In genomic region chr4:1167244-1167949, GRCh38 we compare ENCODE assay signal across 8 cellular contexts. TPM values are rescaled to one million over a fixed set of nuclear protein-coding genes. Genes with fewer than 3 reads are reported as not detected.
DNase-seq lines count a peak whose midpoint lies in the region; ATAC-seq and TF ChIP-seq lines count a peak whose summit lies in the region.

No MANE protein-coding gene starts in this region.

- POLR2A ChIA-PET in activated naive CD8-positive, alpha-beta T cell treated with anti-CD3 and anti-CD28 coated beads, Interleukin-2, amount 10 ng/mL, durations not matched to agents 7 days and 5 days (lab: Charles Lee), result interaction anchor here (0.7 to 2.9 kb wide), 13 partner anchors 20 to 178 kb away, joined by 3 to 20 read pairs (median 4); partner anchors contain the start of genes CTBP1 and MAEA

- no peaks in the 10 kb centered on the region for H3K36me3 ChIP-seq in left ventricle myocardium inferior
- H3K36me3 ChIP-seq in prostate gland, result no peaks in the 10 kb centered on the region
- H3K36me3 ChIP-seq in urinary bladder (ENCODE audit: insufficient read depth), result no peaks in the 10 kb centered on the region

- TF ChIP-seq CTCF in HFF-Myc (IDR thresholded peaks at IDR 0.05; ENCODE audit: low read depth, low read length, missing control alignments) (peak; percentile 93), left ventricle myocardium inferior (IDR thresholded peaks at IDR 0.05; ENCODE audit: borderline replicate concordance) (peak; percentile 97), prostate gland (IDR thresholded peaks at IDR 0.05) (peak; percentile 80 to 94 (median 88))

- peak overlapping the region; percentile 32 for H3K27ac ChIP-seq in left ventricle myocardium inferior (replicated peaks)
- peak overlapping the region; percentile 63 to 67 for H3K27ac ChIP-seq in prostate gland
- no peak overlapping the region for H3K27ac ChIP-seq in urinary bladder (ENCODE audit: low read depth)

- 8% methylated on average over 29 of the region's 51 CpGs for WGBS in prostate gland
- 8% methylated on average over 51 of the region's 51 CpGs for WGBS in urinary bladder

- intact Hi-C loops in left ventricle myocardium inferior (cut with micrococcal nuclease), result loop anchor here (10.0 kb wide), 1 partner anchor 97 kb away; no protein-coding TSS in a partner anchor
- intact Hi-C loops in prostate gland (cut with DNase I), result loop anchor here (2.0 to 5.0 kb wide), 2 partner anchors 81 to 180 kb away; partner anchors contain the start of genes CTBP1 and UVSSA

- peaks cover 38% of the 10 kb centered on the region for H3K4me1 ChIP-seq in left ventricle myocardium inferior
- no peaks in the 10 kb centered on the region for H3K4me1 ChIP-seq in prostate gland (replicated peaks)
- H3K4me1 ChIP-seq in urinary bladder (ENCODE audit: insufficient read depth), result no peaks in the 10 kb centered on the region

- peak; percentile 93 for ATAC-seq in activated naive CD8-positive, alpha-beta T cell treated with anti-CD3 and anti-CD28 coated beads, Interleukin-2, amount 10 ng/mL, durations not matched to agents 7 days and 5 days (ENCODE audit: low read depth)

- H3K4me3 Mint-ChIP-seq in activated naive CD8-positive, alpha-beta T cell treated with anti-CD3 and anti-CD28 coated beads, Interleukin-2, amount 10 ng/mL, durations not matched to agents 7 days and 5 days, result peak overlapping the region; percentile 84

- H3K27me3 ChIP-seq in left ventricle myocardium inferior (ENCODE audit: low read depth), result peaks cover 37% of the 10 kb centered on the region
- H3K27me3 ChIP-seq in prostate gland (replicated peaks; ENCODE audit: insufficient read depth), result no peaks in the 10 kb centered on the region

- H3K27ac Mint-ChIP-seq in activated naive CD8-positive, alpha-beta T cell treated with anti-CD3 and anti-CD28 coated beads, Interleukin-2, amount 10 ng/mL, durations not matched to agents 7 days and 5 days, result peak overlapping the region; percentile 87

- H3K9me3 ChIP-seq in left ventricle myocardium inferior (replicated peaks), result no peaks in the 10 kb centered on the region
- H3K9me3 ChIP-seq in prostate gland, result no peaks in the 10 kb centered on the region

- H3K9me3 Mint-ChIP-seq in activated naive CD8-positive, alpha-beta T cell treated with anti-CD3 and anti-CD28 coated beads, Interleukin-2, amount 10 ng/mL, durations not matched to agents 7 days and 5 days, result no peaks in the 10 kb centered on the region

- H3K4me1 Mint-ChIP-seq in activated naive CD8-positive, alpha-beta T cell treated with anti-CD3 and anti-CD28 coated beads, Interleukin-2, amount 10 ng/mL, durations not matched to agents 7 days and 5 days, result peaks cover 20% of the 10 kb centered on the region

- H3K36me3 Mint-ChIP-seq in activated naive CD8-positive, alpha-beta T cell treated with anti-CD3 and anti-CD28 coated beads, Interleukin-2, amount 10 ng/mL, durations not matched to agents 7 days and 5 days, result peaks cover 4% of the 10 kb centered on the region

- peaks cover 12% of the 10 kb centered on the region for H3K27me3 Mint-ChIP-seq in activated naive CD8-positive, alpha-beta T cell treated with anti-CD3 and anti-CD28 coated beads, Interleukin-2, amount 10 ng/mL, durations not matched to agents 7 days and 5 days

- TF ChIP-seq POLR2A in prostate gland (IDR thresholded peaks at IDR 0.05), result no peak

- H3K4me3 ChIP-seq in GM08714 (ENCODE audit: low read length) (peak overlapping the region; percentile 64; the same call in 1 of the 2 replicates), HFF-Myc (replicated peaks; ENCODE audit: low read depth, low read length) (peak overlapping the region; percentile 50), left ventricle myocardium inferior (peak overlapping the region; percentile 72), prostate gland (peak overlapping the region; percentile 35 to 42), urinary bladder (ENCODE audit: low read depth, low read length) (peak overlapping the region; percentile 30)

- peak; percentile 55 for DNase-seq in HFF-Myc (ENCODE audit: extremely low read depth, low read depth)
- DNase-seq in NCI-H1048 (lab: John Stamatoyannopoulos, UW), result peak; percentile 70
- peak; percentile 79 for DNase-seq in SKM-1 treated with dmso at 0.1 percent for 144 hours (lab: John Stamatoyannopoulos, UW; ENCODE audit: unreplicated experiment)
- peak; percentile 87 for DNase-seq in activated naive CD8-positive, alpha-beta T cell treated with anti-CD3 and anti-CD28 coated beads, Interleukin-2, amount 10 ng/mL, durations not matched to agents 7 days and 5 days
- peak; percentile 83 for DNase-seq in left ventricle myocardium inferior
- peak; percentile 68 for DNase-seq in prostate gland (ENCODE audit: low spot score)

RNA-seq across cellular contexts. Expression of gene SPON2, which starts 5.0 kb away (rescaled TPM):
- 10 to 100 TPM; 18.5 to 18.8 TPM for total RNA-seq in activated naive CD8-positive, alpha-beta T cell treated with anti-CD3 and anti-CD28 coated beads, Interleukin-2, amount 10 ng/mL, durations not matched to agents 7 days and 5 days
- 13.9 TPM for total RNA-seq in left ventricle myocardium inferior
- 100 to 1,000 TPM; 107 to 134 TPM for total RNA-seq in prostate gland
- 119 TPM for total RNA-seq in urinary bladder
- polyA plus RNA-seq in urinary bladder, result 123 TPM

RNA-seq across cellular contexts. Expression of gene RNF212, which starts 54.0 kb away (rescaled TPM):
- total RNA-seq in activated naive CD8-positive, alpha-beta T cell treated with anti-CD3 and anti-CD28 coated beads, Interleukin-2, amount 10 ng/mL, durations not matched to agents 7 days and 5 days, result 1 to 10 TPM; 7.3 to 8.1 TPM
- not detected for total RNA-seq in left ventricle myocardium inferior
- total RNA-seq in prostate gland, result 10 to 100 TPM in 1 of 2 donors, 1 to 10 TPM in 1; 7.1 to 15.3 TPM
- 4.0 TPM for total RNA-seq in urinary bladder
- polyA plus RNA-seq in urinary bladder, result 4.2 TPM
